ENCODE assay signal across 34 cellular contexts in genomic region chr1:91630803-91631202, GRCh38.
"Had no signal": no experiment of that assay in that cellular context is flagged by ENCODE, and none has a peak within 500 bp of the region (broad histone marks: within the 10 kb centered on the region; RNA-seq: fewer than 3 reads in every experiment).

No MANE protein-coding gene starts in this region.

- H3K27me3 ChIP-seq: MG63 had no signal

- H3K36me3 ChIP-seq: MG63 had no signal

- H3K4me3 ChIP-seq: MG63 had no signal

- DNase-seq: Karpas-422, MG63, MM.1S, MV-4-11, NCI-H1048, NCI-H1092, NCI-H1092 treated with DMSO at 0.1 percent for 48 hours, NCI-H1105, NCI-H1105 treated with DMSO at 0.1 percent for 48 hours, NCI-H1417, NCI-H1417 treated with DMSO at 0.1 percent for 48 hours, NCI-H1436, NCI-H1436 treated with DMSO at 0.1 percent for 48 hours, NCI-H146, NCI-H1694, NCI-H1694 treated with DMSO at 0.1 percent for 48 hours, NCI-H187, NCI-H187 treated with DMSO at 0.1 percent for 48 hours, NCI-H1930, NCI-H2029, NCI-H2029 treated with DMSO at 0.1 percent for 48 hours, NCI-H2081, NCI-H2081 treated with DMSO at 0.1 percent for 48 hours, NCI-H2107, NCI-H2171, NCI-H2171 treated with DMSO at 0.1 percent for 48 hours, NCI-H2227 treated with DMSO at 0.1 percent for 48 hours, NCI-H226, NCI-H345, NCI-H446, NCI-H446 treated with DMSO at 0.1 percent for 48 hours, NCI-H510A, NCI-H510A treated with DMSO at 0.1 percent for 48 hours, NCI-H524 had no signal

- H3K9me3 ChIP-seq: MG63 had no signal
